Comparison of ENCODE assay signal across 20 cellular contexts in genomic region chr9:108755979-108756378, GRCh38.
DNase-seq lines count a peak whose midpoint lies in the region; ATAC-seq and TF ChIP-seq lines count a peak whose summit lies in the region.
"Had no signal": no experiment of that assay in that cellular context is flagged by ENCODE, and none has a peak within 500 bp of the region (broad histone marks: within the 10 kb centered on the region; RNA-seq: fewer than 3 reads in every experiment).

No MANE protein-coding gene starts in this region.

- H3K9me3 Mint-ChIP-seq in activated CD4-positive, alpha-beta T cell treated with anti-CD3 and anti-CD28 coated beads, Interleukin-2, amount 10 ng/mL, durations not matched to agents 24 days and 14 days = peaks cover 9% of the 10 kb centered on the region
- no peaks in the 10 kb centered on the region for H3K9me3 Mint-ChIP-seq in endothelial cell (ENCODE audit: unreplicated experiment)

- H3K27ac Mint-ChIP-seq in activated CD4-positive, alpha-beta T cell treated with anti-CD3 and anti-CD28 coated beads, Interleukin-2, amount 10 ng/mL, durations not matched to agents 24 days and 14 days = no peak overlapping the region
- no peak overlapping the region for H3K27ac Mint-ChIP-seq in endothelial cell (ENCODE audit: unreplicated experiment)

- no peak overlapping the region for H3K4me3 Mint-ChIP-seq in activated CD4-positive, alpha-beta T cell treated with anti-CD3 and anti-CD28 coated beads, Interleukin-2, amount 10 ng/mL, durations not matched to agents 24 days and 14 days
- H3K4me3 Mint-ChIP-seq in endothelial cell (ENCODE audit: unreplicated experiment) = no peak overlapping the region

- intact Hi-C loops in activated CD4-positive, alpha-beta T cell treated with anti-CD3 and anti-CD28 coated beads, Interleukin-2, amount 10 ng/mL, durations not matched to agents 24 days and 14 days (cut with micrococcal nuclease) = no loop called here

- DNase-seq in activated CD4-positive, alpha-beta T cell treated with anti-CD3 and anti-CD28 coated beads, Interleukin-2, amount 10 ng/mL, durations not matched to agents 24 days and 14 days = peak; percentile 13
- DNase-seq in activated CD4-positive, alpha-beta T cell treated with anti-CD3 and anti-CD28 coated beads for 48 hours = no peak
- DNase-seq in NOMO-1 treated with dmso at 0.1 percent for 144 hours (lab: John Stamatoyannopoulos, UW; ENCODE audit: unreplicated experiment) = no peak
- no peak for DNase-seq in anterior cingulate cortex (lab: John Stamatoyannopoulos, UW)
- no peak for DNase-seq in endothelial cell (ENCODE audit: low spot score)
- DNase-seq: 8988T; amygdala; C1 segment of cervical spinal cord; cerebellar nuclear complex; HCEC 1CT; mucosa of descending colon; NCI-H2171; nucleus accumbens; RPMI8226; stimulated activated CD4-positive, alpha-beta T cell treated with anti-CD3 and anti-CD28 coated beads, Interleukin-4, amount 100 ng/mL, for 4 hours; T-helper 1 cell; tibial artery had no signal

- H3K4me1 Mint-ChIP-seq in activated CD4-positive, alpha-beta T cell treated with anti-CD3 and anti-CD28 coated beads, Interleukin-2, amount 10 ng/mL, durations not matched to agents 24 days and 14 days = no peaks in the 10 kb centered on the region
- H3K4me1 Mint-ChIP-seq in endothelial cell (ENCODE audit: unreplicated experiment) = no peaks in the 10 kb centered on the region

- no peak for TF ChIP-seq CTCF in endothelial cell (IDR thresholded peaks at IDR 0.05; ENCODE audit: unreplicated experiment)

- no peaks in the 10 kb centered on the region for H3K36me3 Mint-ChIP-seq in activated CD4-positive, alpha-beta T cell treated with anti-CD3 and anti-CD28 coated beads, Interleukin-2, amount 10 ng/mL, durations not matched to agents 24 days and 14 days (ENCODE audit: low read depth)
- no peaks in the 10 kb centered on the region for H3K36me3 Mint-ChIP-seq in endothelial cell (ENCODE audit: low read depth, unreplicated experiment)

- no peaks in the 10 kb centered on the region for H3K27me3 Mint-ChIP-seq in activated CD4-positive, alpha-beta T cell treated with anti-CD3 and anti-CD28 coated beads, Interleukin-2, amount 10 ng/mL, durations not matched to agents 24 days and 14 days
- peaks cover 6% of the 10 kb centered on the region for H3K27me3 Mint-ChIP-seq in endothelial cell (ENCODE audit: unreplicated experiment)

- ATAC-seq in GM21723 (IDR thresholded peaks at IDR 0.05; ENCODE audit: unreplicated experiment) (peak; percentile 62), HG03103 (IDR thresholded peaks at IDR 0.05; ENCODE audit: low read depth, unreplicated experiment) (peak; percentile 72), HG02840 (IDR thresholded peaks at IDR 0.05; ENCODE audit: low FRiP score, unreplicated experiment) (no peak)
- ATAC-seq: mucosa of descending colon had no signal
